Comparison of ENCODE assay signal across 8 cellular contexts in the genomic region with DNA sequence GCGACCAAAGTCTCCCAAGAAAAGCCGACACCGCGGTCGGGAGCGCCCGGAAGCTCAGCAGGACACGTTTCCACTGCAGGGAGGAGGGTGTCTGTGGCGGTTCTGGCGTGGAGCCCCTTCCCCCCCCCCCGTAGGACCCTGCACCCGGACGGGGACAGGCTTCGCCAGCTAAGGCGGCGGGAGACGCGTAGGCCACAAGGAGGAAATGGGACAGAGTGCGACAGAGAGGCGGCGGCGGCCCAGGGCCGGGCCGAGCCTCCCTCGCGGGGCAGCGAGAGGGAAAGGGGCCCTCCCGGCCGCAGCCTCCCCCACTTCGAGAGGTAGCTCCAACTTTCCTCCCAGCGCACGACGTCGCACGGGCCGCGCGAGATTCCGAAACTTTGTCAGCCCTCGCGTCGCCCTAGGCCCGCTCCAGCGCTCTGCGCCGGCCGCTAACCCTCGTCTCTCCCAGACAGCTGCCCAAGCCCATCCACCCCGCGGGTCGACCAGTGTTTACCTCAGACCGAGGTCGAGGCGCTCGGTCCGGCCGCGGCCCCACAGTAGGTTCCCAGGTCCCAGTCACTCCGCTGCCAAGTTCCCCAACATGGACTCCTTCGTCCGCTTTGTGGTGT. TPM values are rescaled to one million over a fixed set of nuclear protein-coding genes. Genes with fewer than 3 reads are reported as not detected.
DNase-seq lines count a peak whose midpoint lies in the region; ATAC-seq and FAIRE-seq lines count a peak whose summit lies in the region.

No MANE protein-coding gene starts in this region.

- CTCF ChIA-PET in T-cell (lab: Charles Lee), result interaction anchor here (0.6 to 1.5 kb wide), 5 partner anchors 9 to 159 kb away, joined by 3 to 6 read pairs (median 5); no protein-coding TSS in a partner anchor

- peaks cover 22% of the 10 kb centered on the region for H3K36me3 Mint-ChIP-seq in T-cell

- peak overlapping the region; percentile 98 to 99 for H3K27ac Mint-ChIP-seq in T-cell

- H3K4me1 ChIP-seq in iPS DF 6.9 (ENCODE audit: control insufficient read depth, insufficient read depth, low read length), result no peaks in the 10 kb centered on the region
- H3K4me1 ChIP-seq in skeletal muscle tissue (ENCODE audit: control insufficient read depth in 3 of 3, insufficient read depth in 3 of 3, low read length in 3 of 3), result peaks cover 22 to 45% (median 35%) of the 10 kb centered on the region in 3 donors

- H3K4me1 Mint-ChIP-seq in T-cell, result peaks cover 55 to 59% (median 56%) of the 10 kb centered on the region in 3 donors

- H3K4me3 ChIP-seq in iPS DF 6.9 (ENCODE audit: low read length), result peak overlapping the region; percentile 83
- peak overlapping the region; percentile 90 to 98 (median 95) for H3K4me3 ChIP-seq in skeletal muscle tissue (ENCODE audit: low read length in 3 of 3)

- POLR2A ChIA-PET in T-cell (lab: Charles Lee), result interaction anchor here (0.6 to 0.7 kb wide), 4 partner anchors 84 to 626 kb away, joined by 4 to 10 read pairs (median 6); no protein-coding TSS in a partner anchor

- peak overlapping the region; percentile 86 to 97 (median 97) for H3K4me3 Mint-ChIP-seq in T-cell

- H3K9ac ChIP-seq in skeletal muscle tissue (ENCODE audit: low read depth in 1 of 3, low read length in 3 of 3), result peak overlapping the region; percentile 99 to 100 (median 100)

- ATAC-seq in GM21390 (IDR thresholded peaks at IDR 0.05; ENCODE audit: unreplicated experiment), result peak; percentile 25
- ATAC-seq in T-cell (replicated peaks in 1 of 4), result peak; percentile 10 to 29 (median 18)

- H3K36me3 ChIP-seq in iPS DF 6.9 (ENCODE audit: control insufficient read depth, insufficient read depth, low read length) (no peaks in the 10 kb centered on the region), skeletal muscle tissue (ENCODE audit: control insufficient read depth in 3 of 3, insufficient read depth in 3 of 3, low read length in 3 of 3) (peaks cover 0 to 2% (median 0%) of the 10 kb centered on the region in 3 donors)

- DNase-seq in D341Med (ENCODE audit: low spot score), result peak; percentile 67
- DNase-seq in HTR-8/SVneo (ENCODE audit: insufficient read length, low spot score), result peak; percentile 32
- peak in 32 of 34 experiments; percentile 6 to 60 (median 36) for DNase-seq in T-cell
- DNase-seq in amygdala (lab: John Stamatoyannopoulos, UW), result peak in 51 of 56 donors; percentile 14 to 85 (median 54)
- no peak for DNase-seq in iPS DF 6.9 (ENCODE audit: low read depth, low spot score)
- no peak for DNase-seq in superior temporal gyrus (ENCODE audit: extremely low spot score)

- no peak for FAIRE-seq in HTR-8/SVneo (lab: Jason Lieb, UNC)

- H3K27me3 ChIP-seq in iPS DF 6.9 (ENCODE audit: control insufficient read depth, insufficient read depth, low read length), result no peaks in the 10 kb centered on the region
- no peaks in the 10 kb centered on the region for H3K27me3 ChIP-seq in skeletal muscle tissue (ENCODE audit: control insufficient read depth in 3 of 3, insufficient read depth in 3 of 3, low read length in 3 of 3)

- no peaks in the 10 kb centered on the region for H3K27me3 Mint-ChIP-seq in T-cell

- no CpG with 5 or more reads among the region's 61 CpGs for WGBS in iPS DF 6.9 (ENCODE audit: insufficient coverage, insufficient read length)

- H3K9me3 ChIP-seq in iPS DF 6.9 (ENCODE audit: control insufficient read depth, insufficient read depth, low read length), result no peaks in the 10 kb centered on the region
- no peaks in the 10 kb centered on the region for H3K9me3 ChIP-seq in skeletal muscle tissue (ENCODE audit: control insufficient read depth in 3 of 3, low read length in 3 of 3)

- no peak overlapping the region for H3K27ac ChIP-seq in iPS DF 6.9 (ENCODE audit: low read length)
- peak overlapping the region; percentile 100 for H3K27ac ChIP-seq in skeletal muscle tissue (ENCODE audit: low read depth, low read length)

- no peaks in the 10 kb centered on the region for H3K9me3 Mint-ChIP-seq in T-cell

RNA-seq across cellular contexts. Expression of a gene that starts 0.4 kb away (rescaled TPM):
- 100 to 1,000 TPM; 149 to 184 (median 163) TPM for total RNA-seq in T-cell
- total RNA-seq in skeletal muscle tissue, result 78.3 TPM

Comparison
In these comparisons a context has a peak if more than half of its experiments do, and no peak if none do; other contexts are left out.
1. DNase-seq: peak in D341Med (single experiment), HTR-8/SVneo (single experiment), T-cell (32 of 34) and amygdala (51 of 56); none in iPS DF 6.9 (single experiment) and superior temporal gyrus (single experiment).